In the genomic region with DNA sequence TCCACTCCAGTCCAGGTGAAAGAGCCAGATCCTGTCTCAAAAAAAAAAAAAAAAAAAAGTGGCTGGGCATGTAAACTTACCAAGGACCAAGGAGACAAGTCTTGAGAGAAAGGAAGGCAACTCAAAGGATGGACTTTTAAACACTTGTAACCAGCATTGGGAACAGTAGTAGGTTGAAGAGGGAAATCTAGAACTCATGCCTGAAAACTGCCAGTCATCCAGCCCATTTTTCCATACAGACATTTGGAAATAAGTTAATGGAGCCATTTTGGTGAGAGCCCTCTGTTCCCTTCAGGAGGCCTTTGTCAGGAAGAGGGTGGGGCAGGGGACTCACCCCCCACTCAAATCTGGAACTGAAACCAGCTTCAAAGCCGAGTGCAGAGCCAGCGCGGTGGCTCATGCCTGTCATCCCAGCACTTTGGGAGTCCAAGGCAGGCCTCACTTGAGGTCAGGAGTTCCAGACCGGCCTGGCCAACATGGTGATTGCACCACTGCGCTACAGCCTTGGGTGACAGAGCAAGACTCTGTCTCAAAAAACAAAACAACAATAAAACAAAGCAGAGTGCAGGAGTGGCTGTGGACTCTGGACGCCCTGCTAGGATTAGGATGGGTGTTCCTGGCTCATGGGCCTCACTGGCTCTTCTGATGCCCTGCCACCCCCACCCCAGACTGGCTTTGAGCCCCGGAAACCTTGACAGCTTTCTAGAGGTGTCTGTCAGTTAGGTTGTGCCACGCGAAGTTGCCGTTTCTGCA, we compare ENCODE assay signal across 12 cellular contexts. TPM values are rescaled to one million over a fixed set of nuclear protein-coding genes. Genes with fewer than 3 reads are reported as not detected.
A peak's percentile ranks its signal among the peaks of the same experiment; 100 is the strongest.
DNase-seq lines count a peak whose midpoint lies in the region; ATAC-seq and TF ChIP-seq lines count a peak whose summit lies in the region.
"Had no signal": no experiment of that assay in that cellular context is flagged by ENCODE, and none has a peak within 500 bp of the region (broad histone marks: within the 10 kb centered on the region; RNA-seq: fewer than 3 reads in every experiment).

No MANE protein-coding gene starts in this region.

- intact Hi-C loops in natural killer cell (cut with micrococcal nuclease): no loop called here

- H3K27me3 Mint-ChIP-seq in T-helper 17 cell: no peaks in the 10 kb centered on the region
- H3K27me3 Mint-ChIP-seq in natural killer cell (ENCODE audit: low read depth in 2 of 2): peaks cover 0 to 2% of the 10 kb centered on the region in 2 donors

- H3K36me3 Mint-ChIP-seq in T-helper 17 cell (ENCODE audit: low read depth) (no peaks in the 10 kb centered on the region), natural killer cell (no peaks in the 10 kb centered on the region)

- H3K79me2 ChIP-seq in DOHH2 (ENCODE audit: control insufficient read depth, low read length): peaks cover 31% of the 10 kb centered on the region

- H3K4me2 ChIP-seq in DOHH2 (ENCODE audit: low read length): peak overlapping the region; percentile 22; the same call in 1 of the 2 replicates

- no peaks in the 10 kb centered on the region for H3K9me2 ChIP-seq in DOHH2 (replicated peaks; ENCODE audit: control insufficient read depth, low read length)

- H3K4me1 ChIP-seq in DOHH2 (ENCODE audit: control insufficient read depth, low read length): peaks cover 43% of the 10 kb centered on the region

- H3K4me3 Mint-ChIP-seq in T-helper 17 cell (no peak overlapping the region), natural killer cell (peak overlapping the region; percentile 56)

- H3K27ac Mint-ChIP-seq in T-helper 17 cell (peak overlapping the region; percentile 54), natural killer cell (no peak overlapping the region)

- peaks cover 16% of the 10 kb centered on the region for H3K36me3 ChIP-seq in DOHH2 (ENCODE audit: control insufficient read depth, low read length)
- H3K36me3 ChIP-seq: thoracic aorta had no signal

- no peak for TF ChIP-seq CTCF in DOHH2 (IDR thresholded peaks at IDR 0.05; ENCODE audit: low read depth, low read length, poor library complexity, severe bottlenecking)
- TF ChIP-seq CTCF in natural killer cell (IDR thresholded peaks at IDR 0.05): no peak

- ATAC-seq in T-helper 17 cell: no peak
- ATAC-seq in natural killer cell: no peak
- ATAC-seq in GM19467 (IDR thresholded peaks at IDR 0.05; ENCODE audit: unreplicated experiment): no peak

- peaks cover 24% of the 10 kb centered on the region for H4K20me1 ChIP-seq in DOHH2 (ENCODE audit: control insufficient read depth, insufficient read depth, low read depth, low read length)

- no peak overlapping the region for H3K4me3 ChIP-seq in DOHH2 (ENCODE audit: low read length)

- H3K4me1 Mint-ChIP-seq in T-helper 17 cell (peaks cover 19% of the 10 kb centered on the region), natural killer cell (peaks cover 29% of the 10 kb centered on the region in 2 donors)

- peaks cover 13% of the 10 kb centered on the region for H3F3A ChIP-seq in DOHH2 (ENCODE audit: control insufficient read depth, insufficient read depth)

- no peak overlapping the region for H3K27ac ChIP-seq in DOHH2 (ENCODE audit: low read depth, low read length)
- H3K27ac ChIP-seq: SK-N-MC had no signal

- no peaks in the 10 kb centered on the region for H3K27me3 ChIP-seq in DOHH2 (ENCODE audit: control insufficient read depth, low read length)

- no peaks in the 10 kb centered on the region for H3K9me3 ChIP-seq in DOHH2 (ENCODE audit: control insufficient read depth, insufficient read depth, low read length)
- no peaks in the 10 kb centered on the region for H3K9me3 ChIP-seq in T-helper 17 cell (ENCODE audit: control insufficient read depth, low read length, poor library complexity, severe bottlenecking)
- H3K9me3 ChIP-seq: thoracic aorta had no signal

- no peaks in the 10 kb centered on the region for H3K9me3 Mint-ChIP-seq in natural killer cell

- DNase-seq in SIG-M5 treated with dmso at 0.1 percent for 504 hours (lab: John Stamatoyannopoulos, UW; ENCODE audit: unreplicated experiment): peak; percentile 59
- DNase-seq in SIG-M5 (lab: John Stamatoyannopoulos, UW): no peak
- no peak for DNase-seq in T-helper 17 cell
- no peak for DNase-seq in natural killer cell
- no peak for DNase-seq in HK-2 (ENCODE audit: unreplicated experiment)
- DNase-seq in ecto neural progenitor cell (ENCODE audit: low spot score): no peak
- DNase-seq: DMS53, NCI-H510A treated with DMSO at 0.1 percent for 48 hours had no signal

RNA-seq across cellular contexts. Expression of a gene that starts 1.6 kb away (rescaled TPM):
- total RNA-seq in T-helper 17 cell (10 to 100 TPM; 83.4 to 86.0 TPM), natural killer cell (10 to 100 TPM; 83.8 to 92.4 (median 86.1) TPM)

RNA-seq across cellular contexts. Expression of a gene that starts 55.2 kb away (rescaled TPM):
- total RNA-seq in T-helper 17 cell (1 to 10 TPM; 2.6 to 4.0 TPM), natural killer cell (1 to 10 TPM in 1 of 3 donors, under 1 TPM in 2; 0.85 to 1.1 (median 0.96) TPM)
